8 cellular contexts compared by ENCODE assay signal in the genomic region with DNA sequence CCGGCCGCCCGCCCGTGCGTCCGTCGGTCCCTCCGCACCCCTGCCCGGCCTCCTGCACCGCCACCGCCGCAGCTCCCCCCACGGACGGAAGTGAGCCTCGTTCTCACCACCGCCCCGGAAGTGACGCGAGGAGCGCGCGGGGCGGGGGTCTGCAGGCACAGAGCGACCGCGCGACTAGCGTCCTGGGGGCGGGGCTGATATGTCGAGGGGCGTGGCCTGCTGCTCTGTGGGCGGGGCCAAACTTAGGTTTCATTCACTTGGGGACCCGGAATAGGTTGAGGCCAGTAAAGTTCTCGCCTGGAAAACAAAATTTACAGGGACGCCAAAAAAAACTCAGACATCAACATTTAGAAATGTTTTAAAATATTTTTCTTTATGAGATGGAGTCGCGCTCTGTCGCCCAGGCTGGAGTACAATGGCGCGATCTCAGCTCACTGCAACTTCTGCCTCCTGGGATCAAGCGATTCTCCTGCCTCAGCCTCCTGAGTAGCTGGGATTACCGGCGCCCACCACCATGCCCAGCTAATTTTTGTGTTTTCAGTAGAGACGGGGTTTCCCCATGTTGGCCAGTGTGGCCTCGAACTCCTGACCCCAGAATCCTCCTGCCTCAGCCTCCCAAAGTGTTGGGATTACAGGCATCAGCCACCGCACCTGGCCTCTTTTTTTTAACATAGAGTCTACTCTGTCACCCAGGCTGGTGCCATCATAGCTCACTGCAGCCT. TPM values are rescaled to one million over a fixed set of nuclear protein-coding genes. Genes with fewer than 3 reads are reported as not detected.
DNase-seq lines count a peak whose midpoint lies in the region; ATAC-seq, FAIRE-seq and TF ChIP-seq lines count a peak whose summit lies in the region.
"Not testable (repeated sequence)": the region's sequence is repeated elsewhere in the genome, so short reads cannot be mapped to it uniquely, and the experiment has no call there.

A gene (minus strand): TSS at position 99 of the 722 bp plus-strand sequence. CDS start 3,930 bp downstream, outside the sequence.

- peaks cover 22% of the 10 kb centered on the region for H4K20me1 ChIP-seq in Karpas-422 (ENCODE audit: insufficient read depth, low read depth, low read length)

- H2AFZ ChIP-seq in Karpas-422 (ENCODE audit: low read length): not testable (repeated sequence)

- intact Hi-C loops in Caco-2 (cut with micrococcal nuclease; ENCODE audit: unreplicated experiment): not testable (repeated sequence)

- peaks cover 16% of the 10 kb centered on the region for H3K36me3 Mint-ChIP-seq in Caco-2 (ENCODE audit: insufficient read depth, unreplicated experiment)
- not testable (repeated sequence) for H3K36me3 Mint-ChIP-seq in activated T-cell treated with anti-CD3 and anti-CD28 coated beads, Interleukin-2, amount 50 U/mL, for 4 hours (ENCODE audit: insufficient read depth)

- peak; percentile 64 for ATAC-seq in GM21576 (IDR thresholded peaks at IDR 0.05; ENCODE audit: unreplicated experiment)
- ATAC-seq in activated T-cell treated with anti-CD3 and anti-CD28 coated beads, Interleukin-2, amount 50 U/mL, for 4 hours: peak; percentile 79 to 83

- H3K36me3 ChIP-seq in Caco-2 (ENCODE audit: control insufficient read depth, insufficient read depth, low read length); Karpas-422 (ENCODE audit: insufficient read depth, low read length): not testable (repeated sequence)

- H3K4me3 ChIP-seq in Caco-2 (ENCODE audit: low read depth, low read length) (peak within 1 kb of the TSS; percentile 94), Karpas-422 (ENCODE audit: low read length) (peak within 1 kb of the TSS; percentile 97), mononuclear cell (ENCODE audit: low read length) (peak within 1 kb of the TSS; percentile 91)

- not testable (repeated sequence) for H3K27me3 ChIP-seq in Caco-2 (replicated peaks; ENCODE audit: control insufficient read depth, insufficient read depth, low read length); Karpas-422 (ENCODE audit: low read length); mononuclear cell (ENCODE audit: insufficient read depth, low read length)

- peak within 1 kb of the TSS; percentile 84 for H3K4me2 ChIP-seq in Karpas-422 (ENCODE audit: low read depth, low read length, poor library complexity, severe bottlenecking)

- H3K9me2 ChIP-seq in Karpas-422 (replicated peaks; ENCODE audit: insufficient read depth, low read length): not testable (repeated sequence)

- not testable (repeated sequence) for H3K9me3 ChIP-seq in Caco-2; Karpas-422 (ENCODE audit: low read length); mononuclear cell (ENCODE audit: low read depth, low read length)

- CTCF ChIA-PET in Caco-2 (lab: Charles Lee): interaction anchor here (0.6 to 1.2 kb wide), 6 partner anchors 9 to 606 kb away, joined by 3 to 6 read pairs (median 4); no protein-coding TSS in a partner anchor

- peak; percentile 75 for FAIRE-seq in RCC 7860 (lab: Jason Lieb, UNC)

- H3K9me3 Mint-ChIP-seq in Caco-2 (ENCODE audit: unreplicated experiment); activated T-cell treated with anti-CD3 and anti-CD28 coated beads, Interleukin-2, amount 50 U/mL, for 4 hours: not testable (repeated sequence)

- H3K4me1 Mint-ChIP-seq in Caco-2 (ENCODE audit: low read depth, unreplicated experiment): peaks cover 26% of the 10 kb centered on the region
- H3K4me1 Mint-ChIP-seq in activated T-cell treated with anti-CD3 and anti-CD28 coated beads, Interleukin-2, amount 50 U/mL, for 4 hours (ENCODE audit: low read depth): peaks cover 31% of the 10 kb centered on the region

- not testable (repeated sequence) for BruUV-seq in Caco-2 (replicated peaks; lab: Mats Ljungman, UMichigan)

- H3K27me3 Mint-ChIP-seq in Caco-2 (ENCODE audit: insufficient read depth, unreplicated experiment); activated T-cell treated with anti-CD3 and anti-CD28 coated beads, Interleukin-2, amount 50 U/mL, for 4 hours (ENCODE audit: low read depth): not testable (repeated sequence)

- not testable (repeated sequence) for TF ChIP-seq CTCF in Caco-2 (IDR thresholded peaks at IDR 0.05; ENCODE audit: insufficient read depth in 1 of 2, low read depth in 1 of 2, low read length in 1 of 2, severe bottlenecking in 1 of 2, unreplicated experiment in 1 of 2)

- not testable (repeated sequence) for H3K27ac ChIP-seq in Karpas-422 (ENCODE audit: low read length)
- peak within 1 kb of the TSS; percentile 64 for H3K27ac ChIP-seq in epithelial cell of prostate

- peaks cover 37% of the 10 kb centered on the region for H3K79me2 ChIP-seq in Karpas-422 (ENCODE audit: low read length)

- H3K4me1 ChIP-seq in Caco-2: peaks cover 27% of the 10 kb centered on the region
- H3K4me1 ChIP-seq in Karpas-422 (ENCODE audit: low read length): peaks cover 22% of the 10 kb centered on the region
- peaks cover 43% of the 10 kb centered on the region for H3K4me1 ChIP-seq in mononuclear cell (ENCODE audit: insufficient read depth, low read length)

- H3K27ac Mint-ChIP-seq in Caco-2 (ENCODE audit: unreplicated experiment): peak within 1 kb of the TSS; percentile 89

- H3K4me3 Mint-ChIP-seq in Caco-2 (ENCODE audit: unreplicated experiment): peak within 1 kb of the TSS; percentile 91
- H3K4me3 Mint-ChIP-seq in activated T-cell treated with anti-CD3 and anti-CD28 coated beads, Interleukin-2, amount 50 U/mL, for 4 hours: peak within 1 kb of the TSS; percentile 99

- H3K9ac ChIP-seq in Karpas-422 (ENCODE audit: low read length): peak within 1 kb of the TSS; percentile 95

- DNase-seq in Caco-2: peak; percentile 90 to 92
- DNase-seq in Karpas-422: peak; percentile 98
- DNase-seq in RCC 7860 (ENCODE audit: low spot score): peak; percentile 79
- DNase-seq in activated T-cell treated with anti-CD3 and anti-CD28 coated beads, Interleukin-2, amount 50 U/mL, for 4 hours: peak; percentile 95
- DNase-seq in epithelial cell of prostate (ENCODE audit: low read depth, low spot score): peak; percentile 56
- DNase-seq in stimulated activated CD8-positive, alpha-beta memory T cell treated with anti-CD3 and anti-CD28 coated beads, Interleukin-15, amount 100 ng/mL, for 48 hours (ENCODE audit: low read depth in 2 of 2): peak; percentile 94

- POLR2A ChIA-PET in Caco-2 (lab: Charles Lee): interaction anchor here (0.6 to 1.3 kb wide), 4 partner anchors 9 to 340 kb away, joined by 4 to 12 read pairs (median 7); no protein-coding TSS in a partner anchor

RNA-seq across cellular contexts. Expression of the gene that starts here (rescaled TPM):
- total RNA-seq in Caco-2 (2022) (47.7 and 51.8 TPM in 2 replicates), mononuclear cell (97.8 TPM)
- total RNA-seq in Karpas-422 (2014; rRNA removed; shearing (Covaris generic); ENCODE audit: low replicate concordance): 52.5 and 110 TPM in 2 replicates
- 100 to 1,000 TPM; 109 to 135 (median 117) TPM for total RNA-seq in activated T-cell treated with anti-CD3 and anti-CD28 coated beads, Interleukin-2, amount 50 U/mL, for 4 hours
